ENCODE assay signal across 11 cellular contexts in the genomic region with DNA sequence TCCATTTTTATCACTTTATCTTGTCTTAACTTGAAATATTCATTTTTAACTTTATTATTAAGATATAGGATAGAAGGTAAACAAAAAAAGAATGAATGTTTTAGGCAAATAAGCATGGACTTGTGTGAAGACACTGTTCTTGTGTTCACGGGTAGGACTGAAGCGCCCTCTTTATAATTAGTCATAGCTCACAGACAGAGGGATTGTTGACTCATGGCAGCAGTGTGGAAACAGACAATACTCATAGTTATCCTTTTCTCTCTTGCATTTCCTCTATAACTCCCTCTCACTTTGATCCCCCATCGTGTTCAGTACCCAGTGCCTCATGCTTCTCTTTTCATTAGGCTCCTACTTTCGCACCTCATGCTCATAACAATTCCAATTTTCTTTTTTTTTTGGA.
DNase-seq lines count a peak whose midpoint lies in the region; ATAC-seq and TF ChIP-seq lines count a peak whose summit lies in the region.
"Had no signal": no experiment of that assay in that cellular context is flagged by ENCODE, and none has a peak within 500 bp of the region (broad histone marks: within the 10 kb centered on the region; RNA-seq: fewer than 3 reads in every experiment).

No MANE protein-coding gene starts in this region.

- WGBS in suprapubic skin, result 76% methylated on average over 4 of the region's 4 CpGs

- no peak for TF ChIP-seq POLR2A in suprapubic skin (IDR thresholded peaks at IDR 0.05)

- H3K36me3 ChIP-seq in suprapubic skin, result no peaks in the 10 kb centered on the region

- H3K4me3 ChIP-seq in fibroblast of pulmonary artery (replicated peaks; ENCODE audit: low read depth, low read length) (no peak overlapping the region), suprapubic skin (no peak overlapping the region)

- in situ Hi-C loops in ACHN (cut with HindIII; ENCODE audit: low pct_ligation_motif_present, low pct_unique_long_range_greater_than_20kb, low sequenced_read_pairs), result no loop called here

- TF ChIP-seq CTCF in fibroblast of pulmonary artery (IDR thresholded peaks at IDR 0.05; ENCODE audit: low read length, missing control alignments) (no peak), suprapubic skin (IDR thresholded peaks at IDR 0.05) (no peak)

- DNase-seq in ACHN (peak; percentile 8), HCEC 1CT (peak; percentile 81), RPMI7951 (ENCODE audit: low read depth) (peak; percentile 7), fibroblast of pulmonary artery (ENCODE audit: low read depth) (peak; percentile 17), DMS114 treated with DMSO at 0.1 percent for 48 hours (lab: John Stamatoyannopoulos, UW; ENCODE audit: unreplicated experiment) (no peak), suprapubic skin (ENCODE audit: low spot score in 2 of 2) (no peak), OCI-M2 (lab: John Stamatoyannopoulos, UW; ENCODE audit: unreplicated experiment) (no peak)
- DNase-seq: CD4-positive, alpha-beta memory T cell; Karpas-422; SIG-M5 had no signal

- H3K4me1 ChIP-seq in suprapubic skin, result no peaks in the 10 kb centered on the region

- no peaks in the 10 kb centered on the region for H3K9me3 ChIP-seq in suprapubic skin

- ATAC-seq in HG02588 (IDR thresholded peaks at IDR 0.05; ENCODE audit: unreplicated experiment), result no peak

- no peaks in the 10 kb centered on the region for H3K27me3 ChIP-seq in suprapubic skin

- no peak overlapping the region for H3K27ac ChIP-seq in suprapubic skin

- no peak for TF ChIP-seq EP300 in suprapubic skin (IDR thresholded peaks at IDR 0.05)

Comparison
In these comparisons a context has a peak if more than half of its experiments do, and no peak if none do; other contexts are left out.
1. DNase-seq: peak in ACHN (single experiment), HCEC 1CT (single experiment), RPMI7951 (single experiment) and fibroblast of pulmonary artery (single experiment); none in DMS114 treated with DMSO at 0.1 percent for 48 hours (single experiment), suprapubic skin (0 of 2) and OCI-M2 (single experiment).